Comparison of ENCODE assay signal across 8 cellular contexts in genomic region chr5:87074934-87075541, GRCh38.
DNase-seq lines count a peak whose midpoint lies in the region; ATAC-seq and TF ChIP-seq lines count a peak whose summit lies in the region.

No MANE protein-coding gene starts in this region.

- CTCF ChIA-PET in GM10248 (lab: Yijun Ruan, JAX), result interaction anchor here (0.9 to 1.6 kb wide), 8 partner anchors 10 to 325 kb away, joined by 3 to 5 read pairs (median 4); no protein-coding TSS in a partner anchor

- ATAC-seq in GM19467 (IDR thresholded peaks at IDR 0.05; ENCODE audit: unreplicated experiment) (peak; percentile 98), HG03432 (IDR thresholded peaks at IDR 0.05; ENCODE audit: unreplicated experiment) (peak; percentile 97)

- intact Hi-C loops in activated T-helper 1 cell treated with anti-CD3 and anti-CD28 coated beads, Interleukin-12 subunit alpha, Interleukin-12 subunit beta, Interleukin-2, Interleukin-4 antibody, amounts not matched to agents 30 ng/mL and 10 ng/mL and 1 ng/mL, durations not matched to agents 14 hours and 24 hours and 36 hours (cut with micrococcal nuclease), result loop anchor here (5.0 kb wide), 1 partner anchor 122 kb away; no protein-coding TSS in a partner anchor
- intact Hi-C loops in testis (cut with DNase I; ENCODE audit: low total_unique reads), result no loop called here

- no peak overlapping the region for H3K4me3 ChIP-seq in testis

- no peak overlapping the region for H3K4me3 Mint-ChIP-seq in activated T-helper 1 cell treated with anti-CD3 and anti-CD28 coated beads, Interleukin-12 subunit alpha, Interleukin-12 subunit beta, Interleukin-2, Interleukin-4 antibody, amounts not matched to agents 30 ng/mL and 10 ng/mL and 1 ng/mL, durations not matched to agents 14 hours and 24 hours and 36 hours

- H3K27me3 Mint-ChIP-seq in activated T-helper 1 cell treated with anti-CD3 and anti-CD28 coated beads, Interleukin-12 subunit alpha, Interleukin-12 subunit beta, Interleukin-2, Interleukin-4 antibody, amounts not matched to agents 30 ng/mL and 10 ng/mL and 1 ng/mL, durations not matched to agents 14 hours and 24 hours and 36 hours (ENCODE audit: insufficient read depth), result no peaks in the 10 kb centered on the region

- no peaks in the 10 kb centered on the region for H3K9me3 ChIP-seq in testis

- no peaks in the 10 kb centered on the region for H3K27me3 ChIP-seq in testis

- TF ChIP-seq POLR2A in testis (IDR thresholded peaks at IDR 0.05), result no peak

- no peaks in the 10 kb centered on the region for H3K36me3 ChIP-seq in testis (ENCODE audit: low read depth, missing control alignments)

- TF ChIP-seq CTCF in GM10248 (IDR thresholded peaks at IDR 0.05; ENCODE audit: control extremely low read depth, extremely low read depth, low read depth, missing control alignments) (no peak), testis (IDR thresholded peaks at IDR 0.05) (no peak)

- POLR2A ChIA-PET in GM10248 (lab: Yijun Ruan, JAX), result no interaction called here

- no peak overlapping the region for H3K27ac ChIP-seq in testis

- peak overlapping the region; percentile 77 for H3K27ac Mint-ChIP-seq in activated T-helper 1 cell treated with anti-CD3 and anti-CD28 coated beads, Interleukin-12 subunit alpha, Interleukin-12 subunit beta, Interleukin-2, Interleukin-4 antibody, amounts not matched to agents 30 ng/mL and 10 ng/mL and 1 ng/mL, durations not matched to agents 14 hours and 24 hours and 36 hours

- 71 to 75% methylated on average over 2 of the region's 2 CpGs for WGBS in testis, 2 donors

- DNase-seq in GM10248 (ENCODE audit: extremely low spot score), result peak; percentile 44
- DNase-seq in activated T-helper 1 cell treated with anti-CD3 and anti-CD28 coated beads, Interleukin-12 subunit alpha, Interleukin-12 subunit beta, Interleukin-2, Interleukin-4 antibody, amounts not matched to agents 30 ng/mL and 10 ng/mL and 1 ng/mL, durations not matched to agents 14 hours and 24 hours and 36 hours (ENCODE audit: low spot score), result peak; percentile 24
- no peak for DNase-seq in activated effector memory CD4-positive, alpha-beta T cell treated with Interleukin-2 at 50 U/mL for 16 hours
- DNase-seq in NCI-H1105 treated with DMSO at 0.1 percent for 48 hours (lab: John Stamatoyannopoulos, UW), result no peak
- no peak for DNase-seq in testis
- no peak for DNase-seq in CD1c-positive myeloid dendritic cell (ENCODE audit: extremely low spot score)

- peaks cover 5% of the 10 kb centered on the region for H3K9me3 Mint-ChIP-seq in activated T-helper 1 cell treated with anti-CD3 and anti-CD28 coated beads, Interleukin-12 subunit alpha, Interleukin-12 subunit beta, Interleukin-2, Interleukin-4 antibody, amounts not matched to agents 30 ng/mL and 10 ng/mL and 1 ng/mL, durations not matched to agents 14 hours and 24 hours and 36 hours

- no peaks in the 10 kb centered on the region for H3K4me1 ChIP-seq in testis

- H3K4me1 Mint-ChIP-seq in activated T-helper 1 cell treated with anti-CD3 and anti-CD28 coated beads, Interleukin-12 subunit alpha, Interleukin-12 subunit beta, Interleukin-2, Interleukin-4 antibody, amounts not matched to agents 30 ng/mL and 10 ng/mL and 1 ng/mL, durations not matched to agents 14 hours and 24 hours and 36 hours (ENCODE audit: low read depth), result peaks cover 37% of the 10 kb centered on the region

- peaks cover 6% of the 10 kb centered on the region for H3K36me3 Mint-ChIP-seq in activated T-helper 1 cell treated with anti-CD3 and anti-CD28 coated beads, Interleukin-12 subunit alpha, Interleukin-12 subunit beta, Interleukin-2, Interleukin-4 antibody, amounts not matched to agents 30 ng/mL and 10 ng/mL and 1 ng/mL, durations not matched to agents 14 hours and 24 hours and 36 hours (ENCODE audit: low read depth)

Comparison
In these comparisons a context has a peak if more than half of its experiments do, and no peak if none do; other contexts are left out.
1. DNase-seq: peak in GM10248 (single experiment) and activated T-helper 1 cell treated with anti-CD3 and anti-CD28 coated beads, Interleukin-12 subunit alpha, Interleukin-12 subunit beta, Interleukin-2, Interleukin-4 antibody, amounts not matched to agents 30 ng/mL and 10 ng/mL and 1 ng/mL, durations not matched to agents 14 hours and 24 hours and 36 hours (single experiment); none in activated effector memory CD4-positive, alpha-beta T cell treated with Interleukin-2 at 50 U/mL for 16 hours (single experiment), NCI-H1105 treated with DMSO at 0.1 percent for 48 hours (single experiment), testis (single experiment) and CD1c-positive myeloid dendritic cell (single experiment).